ENCODE assay signal across 22 cellular contexts in genomic region chr18:23565916-23566547, GRCh38. TPM values are rescaled to one million over a fixed set of nuclear protein-coding genes. Genes with fewer than 3 reads are reported as not detected.
DNase-seq lines count a peak whose midpoint lies in the region; ATAC-seq and TF ChIP-seq lines count a peak whose summit lies in the region.
"Had no signal": no experiment of that assay in that cellular context is flagged by ENCODE, and none has a peak within 500 bp of the region (broad histone marks: within the 10 kb centered on the region; RNA-seq: fewer than 3 reads in every experiment).

No MANE protein-coding gene starts in this region.

- peaks cover 0 to 3% of the 10 kb centered on the region in 2 donors for H3K27me3 Mint-ChIP-seq in CD8-positive, alpha-beta memory T cell
- no peaks in the 10 kb centered on the region for H3K27me3 Mint-ChIP-seq in natural killer cell (ENCODE audit: low read depth in 2 of 2)
- H3K27me3 Mint-ChIP-seq: IgD-negative memory B cell had no signal

- no peaks in the 10 kb centered on the region for H3K9me3 ChIP-seq in CD8-positive, alpha-beta memory T cell (ENCODE audit: low read length)
- no peaks in the 10 kb centered on the region for H3K9me3 ChIP-seq in PC-3 (ENCODE audit: low read length)
- H3K9me3 ChIP-seq in osteoblast (ENCODE audit: low read depth, low read length) = no peaks in the 10 kb centered on the region
- H3K9me3 ChIP-seq: A549 had no signal

- H3K36me3 ChIP-seq in CD8-positive, alpha-beta memory T cell (ENCODE audit: insufficient read depth, low read length) = peaks cover 37% of the 10 kb centered on the region
- H3K36me3 ChIP-seq in PC-3 (ENCODE audit: low read depth, low read length) (peaks cover 73% of the 10 kb centered on the region), osteoblast (ENCODE audit: insufficient read depth, low read length) (peaks cover 72% of the 10 kb centered on the region)

- H3K27me3 ChIP-seq in CD8-positive, alpha-beta memory T cell (ENCODE audit: insufficient read depth, low read length, poor library complexity, severe bottlenecking) = no peaks in the 10 kb centered on the region
- no peaks in the 10 kb centered on the region for H3K27me3 ChIP-seq in PC-3 (ENCODE audit: low read length)
- H3K27me3 ChIP-seq in osteoblast (ENCODE audit: insufficient read depth, low read length) = no peaks in the 10 kb centered on the region

- H3K79me2 ChIP-seq in PC-3 (ENCODE audit: low read length) = no peaks in the 10 kb centered on the region
- peaks cover 61% of the 10 kb centered on the region for H3K79me2 ChIP-seq in osteoblast (ENCODE audit: insufficient read depth, low read length)

- BruUV-seq in PC-3 (replicated peaks; lab: Mats Ljungman, UMichigan) = no TSS peak

- CTCF ChIA-PET in CD8-positive, alpha-beta memory T cell (lab: Charles Lee) = interaction anchor here (1.9 kb wide), 1 partner anchor 10 kb away, joined by 5 read pairs; no protein-coding TSS in a partner anchor
- CTCF ChIA-PET in PC-3 (lab: Charles Lee) = interaction anchor here (0.6 kb wide), 1 partner anchor 432 kb away, joined by 3 read pairs; no protein-coding TSS in a partner anchor

- no peaks in the 10 kb centered on the region for H3K9me2 ChIP-seq in PC-3 (replicated peaks; ENCODE audit: low read length)

- TF ChIP-seq CTCF in PC-3 (conservative IDR thresholded peaks at IDR 0.05; ENCODE audit: low read depth, low read length) (no peak), natural killer cell (IDR thresholded peaks at IDR 0.05) (no peak), osteoblast (IDR thresholded peaks at IDR 0.05; ENCODE audit: extremely low read depth, low read depth, low read length) (no peak)

- H3K4me3 ChIP-seq in CD8-positive, alpha-beta memory T cell (ENCODE audit: low read length) = no peak overlapping the region
- H3K4me3 ChIP-seq in PC-3 (ENCODE audit: low read length) = no peak overlapping the region
- no peak overlapping the region for H3K4me3 ChIP-seq in osteoblast (ENCODE audit: insufficient read depth, low read length)
- H3K4me3 ChIP-seq: A549 had no signal

- peaks cover 41 to 60% (median 56%) of the 10 kb centered on the region in 3 donors for H3K4me1 Mint-ChIP-seq in CD8-positive, alpha-beta memory T cell
- H3K4me1 Mint-ChIP-seq in natural killer cell = peaks cover 45 to 60% of the 10 kb centered on the region in 2 donors
- H3K4me1 Mint-ChIP-seq: IgD-negative memory B cell had no signal

- H3K27ac ChIP-seq in CD8-positive, alpha-beta memory T cell (ENCODE audit: low read depth, low read length) = no peak overlapping the region
- H3K27ac ChIP-seq in PC-3 (ENCODE audit: low read length) (peak overlapping the region; percentile 33), osteoblast (ENCODE audit: low read depth, low read length) (no peak overlapping the region)
- H3K27ac ChIP-seq: A549 had no signal

- peaks cover 21 to 86% (median 30%) of the 10 kb centered on the region in 3 donors for H3K36me3 Mint-ChIP-seq in CD8-positive, alpha-beta memory T cell
- peaks cover 24% of the 10 kb centered on the region for H3K36me3 Mint-ChIP-seq in natural killer cell

- no peak overlapping the region for H3K4me3 Mint-ChIP-seq in CD8-positive, alpha-beta memory T cell
- no peak overlapping the region for H3K4me3 Mint-ChIP-seq in natural killer cell
- H3K4me3 Mint-ChIP-seq: IgD-negative memory B cell had no signal

- intact Hi-C loops in PC-3 (cut with micrococcal nuclease) = no loop called here
- intact Hi-C loops in natural killer cell (cut with micrococcal nuclease) = loop anchor here (10.0 kb wide), 1 partner anchor 331 kb away; no protein-coding TSS in a partner anchor

- H3K4me2 ChIP-seq in PC-3 (ENCODE audit: low read length) (no peak overlapping the region), osteoblast (ENCODE audit: insufficient read depth, low read length) (no peak overlapping the region)
- H3K4me2 ChIP-seq: A549 had no signal

- H4K20me1 ChIP-seq in PC-3 (ENCODE audit: low read length) (no peaks in the 10 kb centered on the region), osteoblast (ENCODE audit: insufficient read depth, low read length) (no peaks in the 10 kb centered on the region)

- no peak for DNase-seq in CD8-positive, alpha-beta memory T cell
- DNase-seq in PC-3 = peak; percentile 46
- no peak for DNase-seq in natural killer cell
- no peak for DNase-seq in osteoblast (ENCODE audit: insufficient read length, low spot score, missing footprints)
- no peak for DNase-seq in OCI-M1 (lab: John Stamatoyannopoulos, UW)
- no peak for DNase-seq in AG08396 (ENCODE audit: low spot score)
- DNase-seq: AML-193; GF-D8; GOT3; NCI-H1092 treated with DMSO at 0.1 percent for 48 hours; NCI-H1694; NCI-H2107; NCI-H226; NCI-H526 treated with DMSO at 0.1 percent for 48 hours; NK-92 treated with Interleukin-12 subunit alpha and Interleukin-12 subunit beta, amount 100 ng/mL, for 24 hours; SHP77 had no signal

- H3K4me1 ChIP-seq in CD8-positive, alpha-beta memory T cell (ENCODE audit: insufficient read depth, low read length) = peaks cover 18% of the 10 kb centered on the region
- H3K4me1 ChIP-seq in PC-3 (ENCODE audit: insufficient read depth, low read length) (no peaks in the 10 kb centered on the region), osteoblast (ENCODE audit: insufficient read depth, low read length) (peaks cover 5% of the 10 kb centered on the region)
- H3K4me1 ChIP-seq: A549 had no signal

- H3K27ac Mint-ChIP-seq in CD8-positive, alpha-beta memory T cell = peak overlapping the region in 5 of 8 donors; percentile 39 to 95 (median 79)
- peak overlapping the region; percentile 85 to 99 for H3K27ac Mint-ChIP-seq in natural killer cell

- H3K9me3 Mint-ChIP-seq in CD8-positive, alpha-beta memory T cell = no peaks in the 10 kb centered on the region
- no peaks in the 10 kb centered on the region for H3K9me3 Mint-ChIP-seq in natural killer cell
- H3K9me3 Mint-ChIP-seq: IgD-negative memory B cell had no signal

- POLR2A ChIA-PET in CD8-positive, alpha-beta memory T cell (lab: Charles Lee) = no interaction called here
- POLR2A ChIA-PET in PC-3 (lab: Charles Lee; ENCODE audit: unreplicated experiment) = interaction anchor here (0.5 kb wide), 1 partner anchor 193 kb away, joined by 17 read pairs; no protein-coding TSS in a partner anchor

- ATAC-seq in PC-3 (no peak; the same call in 1 of the 2 replicates), esophagus mucosa (peak; percentile 88), natural killer cell (no peak), GM19463 (IDR thresholded peaks at IDR 0.05; ENCODE audit: unreplicated experiment) (no peak)
- ATAC-seq: A549, Panc1, SK-N-SH treated with all-trans-retinoic acid at 6 μM for 48 hours had no signal

- H3K9ac ChIP-seq in PC-3 (ENCODE audit: low read length) = no peak overlapping the region

- H2AFZ ChIP-seq in PC-3 (ENCODE audit: low read length) (no peak overlapping the region), osteoblast (ENCODE audit: low read length) (no peak overlapping the region)

- H3F3A ChIP-seq in PC-3 (ENCODE audit: low read length, unreplicated experiment) = no peaks in the 10 kb centered on the region

RNA-seq across cellular contexts. Expression of gene NPC1, which starts 20.3 kb away (rescaled TPM):
- 10 to 100 TPM; 33.9 to 34.3 TPM for total RNA-seq in CD8-positive, alpha-beta memory T cell
- 40.9 TPM for polyA plus RNA-seq in CD8-positive, alpha-beta memory T cell
- total RNA-seq in PC-3 (2014; rRNA removed) (85.5 and 122 TPM in 2 replicates), esophagus mucosa (38.1 TPM), natural killer cell (100 to 1,000 TPM; 143 to 203 (median 173) TPM), osteoblast (136 and 254 TPM in 2 replicates)
